17 cellular contexts compared by ENCODE assay signal in genomic region chr20:8357703-8358102, GRCh38.
"Had no signal": no experiment of that assay in that cellular context is flagged by ENCODE, and none has a peak within 500 bp of the region (broad histone marks: within the 10 kb centered on the region; RNA-seq: fewer than 3 reads in every experiment).

No MANE protein-coding gene starts in this region.

- H3K27me3 ChIP-seq: esophagus muscularis mucosa, heart right ventricle, neutrophil, tibial artery, upper lobe of left lung, uterus had no signal

- H3K36me3 ChIP-seq: esophagus muscularis mucosa, heart right ventricle, neutrophil, tibial artery, upper lobe of left lung, uterus had no signal

- H3K9me3 Mint-ChIP-seq: naive thymus-derived CD4-positive, alpha-beta T cell had no signal

- H3K4me3 Mint-ChIP-seq: naive thymus-derived CD4-positive, alpha-beta T cell had no signal

- DNase-seq: effector memory CD4-positive, alpha-beta T cell; heart right ventricle; hypothalamus; kidney glomerular epithelial cell; naive thymus-derived CD4-positive, alpha-beta T cell; right cardiac atrium; stimulated activated CD4-positive, alpha-beta T cell treated with anti-CD3 and anti-CD28 coated beads, Interleukin-2, amount 100 ng/mL, for 48 hours; stimulated activated naive CD4-positive, alpha-beta T cell treated with Interleukin-2 at 50 U/mL for 16 hours; tibial artery; uterus had no signal

- ATAC-seq: heart right ventricle; naive thymus-derived CD4-positive, alpha-beta T cell; right cardiac atrium had no signal

- H3K27ac ChIP-seq: epithelial cell of prostate, esophagus muscularis mucosa, heart right ventricle, neutrophil, tibial artery, upper lobe of left lung, uterus had no signal

- H3K27ac Mint-ChIP-seq: naive thymus-derived CD4-positive, alpha-beta T cell had no signal

- H3K9me3 ChIP-seq: esophagus muscularis mucosa, heart right ventricle, neutrophil, tibial artery, upper lobe of left lung, uterus had no signal

- FAIRE-seq: frontal cortex, islet of Langerhans had no signal

- H3K4me3 ChIP-seq: esophagus muscularis mucosa, heart right ventricle, smooth muscle cell, tibial artery, upper lobe of left lung, uterus had no signal

- H3K4me2 ChIP-seq: smooth muscle cell had no signal

- H3K36me3 Mint-ChIP-seq: naive thymus-derived CD4-positive, alpha-beta T cell had no signal

- H3K4me1 ChIP-seq: tibial artery, upper lobe of left lung, uterus had no signal
